ENCODE assay signal across 9 cellular contexts in genomic region chr6:167182913-167183314, GRCh38. TPM values are rescaled to one million over a fixed set of nuclear protein-coding genes. Genes with fewer than 3 reads are reported as not detected.
DNase-seq lines count a peak whose midpoint lies in the region; ATAC-seq, FAIRE-seq and TF ChIP-seq lines count a peak whose summit lies in the region.
"Not testable (repeated sequence)": the region's sequence is repeated elsewhere in the genome, so short reads cannot be mapped to it uniquely, and the experiment has no call there.
"Had no signal": no experiment of that assay in that cellular context is flagged by ENCODE, and none has a peak within 500 bp of the region (broad histone marks: within the 10 kb centered on the region; RNA-seq: fewer than 3 reads in every experiment).

No MANE protein-coding gene starts in this region.

- not testable (repeated sequence) for H3K4me1 Mint-ChIP-seq in neural progenitor cell

- not testable (repeated sequence) for H3K27ac ChIP-seq in 22Rv1, body of pancreas, neural progenitor cell

- H3K9ac ChIP-seq in neural progenitor cell: not testable (repeated sequence)

- not testable (repeated sequence) for H3K27me3 Mint-ChIP-seq in neural progenitor cell (ENCODE audit: insufficient read depth, low read depth)

- not testable (repeated sequence) for H3K9me3 ChIP-seq in body of pancreas; neural progenitor cell (ENCODE audit: low read depth)

- not testable (repeated sequence) for H3K36me3 ChIP-seq in body of pancreas (replicated peaks in 1 of 2; ENCODE audit: insufficient read depth in 1 of 2, low read depth in 2 of 2); neural progenitor cell

- DNase-seq in H54 (ENCODE audit: insufficient read length, low spot score); RCC 7860 (ENCODE audit: low spot score); body of pancreas; left ventricle myocardium superior; neural progenitor cell (ENCODE audit: low spot score): not testable (repeated sequence)

- TF ChIP-seq POLR2A in H54 (IDR thresholded peaks at IDR 0.05; ENCODE audit: low read depth, low read length); body of pancreas (IDR thresholded peaks at IDR 0.05): not testable (repeated sequence)

- not testable (repeated sequence) for H3F3A ChIP-seq in neural progenitor cell (ENCODE audit: low read depth)

- not testable (repeated sequence) for H3K4me2 ChIP-seq in neural progenitor cell

- TF ChIP-seq CTCF in 22Rv1 (IDR thresholded peaks at IDR 0.05) (peak; percentile 40), body of pancreas (IDR thresholded peaks at IDR 0.05) (peak in 5 of 7 experiments; percentile 6 to 26 (median 23)), neural progenitor cell (IDR thresholded peaks at IDR 0.05) (peak; percentile 26)

- not testable (repeated sequence) for H3K27ac Mint-ChIP-seq in neural progenitor cell

- intact Hi-C loops in body of pancreas (cut with DNase I); left ventricle myocardium superior (cut with micrococcal nuclease): not testable (repeated sequence)

- peak; percentile 15 for FAIRE-seq in H54 (lab: Jason Lieb, UNC)
- peak; percentile 77 for FAIRE-seq in RCC 7860 (lab: Jason Lieb, UNC)

- H3K4me1 ChIP-seq in body of pancreas, neural progenitor cell: not testable (repeated sequence)

- ATAC-seq in GM18909 (IDR thresholded peaks at IDR 0.05; ENCODE audit: poor library complexity, unreplicated experiment) (peak; percentile 70), HG03139 (IDR thresholded peaks at IDR 0.05; ENCODE audit: unreplicated experiment) (peak; percentile 77), body of pancreas (peak; percentile 74), left ventricle myocardium superior (peak; percentile 69)

- H2AFZ ChIP-seq in neural progenitor cell (replicated peaks): not testable (repeated sequence)

- H3K9me3 Mint-ChIP-seq in neural progenitor cell: not testable (repeated sequence)

- H3K4me3 Mint-ChIP-seq in neural progenitor cell: not testable (repeated sequence)

- H4K20me1 ChIP-seq in neural progenitor cell (ENCODE audit: low read depth): not testable (repeated sequence)

- H3K27me3 ChIP-seq in body of pancreas, neural progenitor cell: not testable (repeated sequence)

- WGBS in body of pancreas, 2 donors: 0 to 1% methylated on average over 4 to 5 of the region's 8 CpGs

- H3K36me3 Mint-ChIP-seq in neural progenitor cell: not testable (repeated sequence)

- H3K4me3 ChIP-seq in body of pancreas, neural progenitor cell: not testable (repeated sequence)

- not testable (repeated sequence) for H3K79me2 ChIP-seq in neural progenitor cell (ENCODE audit: low read depth)

RNA-seq across cellular contexts. Expression of gene GPR31, which starts 25.1 kb away (rescaled TPM):
- total RNA-seq in body of pancreas (not detected), left ventricle myocardium superior (not detected), neural progenitor cell (ENCODE audit: low replicate concordance) (not detected in 2 replicates)
- total RNA-seq: dermis microvascular lymphatic vessel endothelial cell had no signal
